In the genomic region with DNA sequence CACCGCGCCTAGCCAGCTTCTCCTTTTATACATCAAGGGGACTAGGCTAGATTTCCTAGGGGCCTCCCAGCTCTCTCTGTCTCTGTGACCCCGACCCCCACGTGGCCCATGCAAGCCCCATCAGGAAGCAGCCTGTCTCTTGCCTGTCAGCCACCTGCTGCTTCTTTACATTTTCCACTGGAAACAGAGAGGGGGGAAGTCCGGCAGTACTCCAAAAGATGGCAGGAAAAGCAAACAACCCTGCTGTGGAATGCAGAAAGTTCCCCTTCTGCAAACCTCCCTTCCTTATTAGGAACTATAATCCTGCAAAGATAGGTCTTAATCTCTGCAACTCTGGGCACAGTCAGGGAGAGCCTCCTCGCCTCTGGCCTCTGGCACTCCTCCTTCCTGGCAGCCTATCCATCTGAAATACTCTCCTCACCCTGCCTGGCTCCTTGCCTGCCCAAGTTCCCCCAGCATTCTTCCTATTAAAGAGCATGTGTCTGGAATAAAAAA, we compare ENCODE assay signal across 1 cellular context.
TF ChIP-seq lines count a peak whose summit lies in the region.

No MANE protein-coding gene starts in this region.

TF ChIP-seq in A549, 52 proteins besides CTCF, POLR2A, EP300 and RAD21:
- TF ChIP-seq, protein P1, sequence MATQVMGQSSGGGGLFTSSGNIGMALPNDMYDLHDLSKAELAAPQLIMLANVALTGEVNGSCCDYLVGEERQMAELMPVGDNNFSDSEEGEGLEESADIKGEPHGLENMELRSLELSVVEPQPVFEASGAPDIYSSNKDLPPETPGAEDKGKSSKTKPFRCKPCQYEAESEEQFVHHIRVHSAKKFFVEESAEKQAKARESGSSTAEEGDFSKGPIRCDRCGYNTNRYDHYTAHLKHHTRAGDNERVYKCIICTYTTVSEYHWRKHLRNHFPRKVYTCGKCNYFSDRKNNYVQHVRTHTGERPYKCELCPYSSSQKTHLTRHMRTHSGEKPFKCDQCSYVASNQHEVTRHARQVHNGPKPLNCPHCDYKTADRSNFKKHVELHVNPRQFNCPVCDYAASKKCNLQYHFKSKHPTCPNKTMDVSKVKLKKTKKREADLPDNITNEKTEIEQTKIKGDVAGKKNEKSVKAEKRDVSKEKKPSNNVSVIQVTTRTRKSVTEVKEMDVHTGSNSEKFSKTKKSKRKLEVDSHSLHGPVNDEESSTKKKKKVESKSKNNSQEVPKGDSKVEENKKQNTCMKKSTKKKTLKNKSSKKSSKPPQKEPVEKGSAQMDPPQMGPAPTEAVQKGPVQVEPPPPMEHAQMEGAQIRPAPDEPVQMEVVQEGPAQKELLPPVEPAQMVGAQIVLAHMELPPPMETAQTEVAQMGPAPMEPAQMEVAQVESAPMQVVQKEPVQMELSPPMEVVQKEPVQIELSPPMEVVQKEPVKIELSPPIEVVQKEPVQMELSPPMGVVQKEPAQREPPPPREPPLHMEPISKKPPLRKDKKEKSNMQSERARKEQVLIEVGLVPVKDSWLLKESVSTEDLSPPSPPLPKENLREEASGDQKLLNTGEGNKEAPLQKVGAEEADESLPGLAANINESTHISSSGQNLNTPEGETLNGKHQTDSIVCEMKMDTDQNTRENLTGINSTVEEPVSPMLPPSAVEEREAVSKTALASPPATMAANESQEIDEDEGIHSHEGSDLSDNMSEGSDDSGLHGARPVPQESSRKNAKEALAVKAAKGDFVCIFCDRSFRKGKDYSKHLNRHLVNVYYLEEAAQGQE (IDR thresholded peaks at IDR 0.05), result no peak
- TF ChIP-seq MAFK (IDR thresholded peaks at IDR 0.05; ENCODE audit: partially characterized antibody) (no peak), ZFP36 (IDR thresholded peaks at IDR 0.05; ENCODE audit: borderline replicate concordance, partially characterized antibody) (no peak), ELK1 (IDR thresholded peaks at IDR 0.05; ENCODE audit: low read depth, low read length) (no peak), EHF (CRISPR knock-in tag; IDR thresholded peaks at IDR 0.05) (no peak), ZNF302 (CRISPR knock-in tag; IDR thresholded peaks at IDR 0.05) (no peak)
TF ChIP-seq in A549: peak in this region for 0.
